Comparison of ENCODE assay signal across 2 cellular contexts in genomic region chr21:23160914-23161313, GRCh38.
TF ChIP-seq lines count a peak whose summit lies in the region.

No MANE protein-coding gene starts in this region.

TF ChIP-seq in GM23338, 12 proteins besides CTCF, POLR2A, EP300 and RAD21:
- TF ChIP-seq STAT1 (IDR thresholded peaks at IDR 0.05; ENCODE audit: unreplicated experiment) (no peak), REST (IDR thresholded peaks at IDR 0.05; ENCODE audit: unreplicated experiment) (no peak), ZNF331 (CRISPR knock-in tag; IDR thresholded peaks at IDR 0.05; ENCODE audit: low read depth) (no peak), EZH2 (IDR thresholded peaks at IDR 0.05; ENCODE audit: low read depth, unreplicated experiment) (no peak), CREB1 (CRISPR knock-in tag; IDR thresholded peaks at IDR 0.05; ENCODE audit: low read depth) (no peak), EZH2phosphoT487 (IDR thresholded peaks at IDR 0.05; ENCODE audit: unreplicated experiment) (no peak), POLR2AphosphoS5 (IDR thresholded peaks at IDR 0.05; ENCODE audit: low read depth) (no peak), ZNF114 (CRISPR knock-in tag; IDR thresholded peaks at IDR 0.05) (no peak), NANOG (IDR thresholded peaks at IDR 0.05; ENCODE audit: borderline replicate concordance) (no peak), JUNB (IDR thresholded peaks at IDR 0.05; ENCODE audit: unreplicated experiment) (no peak)
- TF ChIP-seq, protein P1, sequence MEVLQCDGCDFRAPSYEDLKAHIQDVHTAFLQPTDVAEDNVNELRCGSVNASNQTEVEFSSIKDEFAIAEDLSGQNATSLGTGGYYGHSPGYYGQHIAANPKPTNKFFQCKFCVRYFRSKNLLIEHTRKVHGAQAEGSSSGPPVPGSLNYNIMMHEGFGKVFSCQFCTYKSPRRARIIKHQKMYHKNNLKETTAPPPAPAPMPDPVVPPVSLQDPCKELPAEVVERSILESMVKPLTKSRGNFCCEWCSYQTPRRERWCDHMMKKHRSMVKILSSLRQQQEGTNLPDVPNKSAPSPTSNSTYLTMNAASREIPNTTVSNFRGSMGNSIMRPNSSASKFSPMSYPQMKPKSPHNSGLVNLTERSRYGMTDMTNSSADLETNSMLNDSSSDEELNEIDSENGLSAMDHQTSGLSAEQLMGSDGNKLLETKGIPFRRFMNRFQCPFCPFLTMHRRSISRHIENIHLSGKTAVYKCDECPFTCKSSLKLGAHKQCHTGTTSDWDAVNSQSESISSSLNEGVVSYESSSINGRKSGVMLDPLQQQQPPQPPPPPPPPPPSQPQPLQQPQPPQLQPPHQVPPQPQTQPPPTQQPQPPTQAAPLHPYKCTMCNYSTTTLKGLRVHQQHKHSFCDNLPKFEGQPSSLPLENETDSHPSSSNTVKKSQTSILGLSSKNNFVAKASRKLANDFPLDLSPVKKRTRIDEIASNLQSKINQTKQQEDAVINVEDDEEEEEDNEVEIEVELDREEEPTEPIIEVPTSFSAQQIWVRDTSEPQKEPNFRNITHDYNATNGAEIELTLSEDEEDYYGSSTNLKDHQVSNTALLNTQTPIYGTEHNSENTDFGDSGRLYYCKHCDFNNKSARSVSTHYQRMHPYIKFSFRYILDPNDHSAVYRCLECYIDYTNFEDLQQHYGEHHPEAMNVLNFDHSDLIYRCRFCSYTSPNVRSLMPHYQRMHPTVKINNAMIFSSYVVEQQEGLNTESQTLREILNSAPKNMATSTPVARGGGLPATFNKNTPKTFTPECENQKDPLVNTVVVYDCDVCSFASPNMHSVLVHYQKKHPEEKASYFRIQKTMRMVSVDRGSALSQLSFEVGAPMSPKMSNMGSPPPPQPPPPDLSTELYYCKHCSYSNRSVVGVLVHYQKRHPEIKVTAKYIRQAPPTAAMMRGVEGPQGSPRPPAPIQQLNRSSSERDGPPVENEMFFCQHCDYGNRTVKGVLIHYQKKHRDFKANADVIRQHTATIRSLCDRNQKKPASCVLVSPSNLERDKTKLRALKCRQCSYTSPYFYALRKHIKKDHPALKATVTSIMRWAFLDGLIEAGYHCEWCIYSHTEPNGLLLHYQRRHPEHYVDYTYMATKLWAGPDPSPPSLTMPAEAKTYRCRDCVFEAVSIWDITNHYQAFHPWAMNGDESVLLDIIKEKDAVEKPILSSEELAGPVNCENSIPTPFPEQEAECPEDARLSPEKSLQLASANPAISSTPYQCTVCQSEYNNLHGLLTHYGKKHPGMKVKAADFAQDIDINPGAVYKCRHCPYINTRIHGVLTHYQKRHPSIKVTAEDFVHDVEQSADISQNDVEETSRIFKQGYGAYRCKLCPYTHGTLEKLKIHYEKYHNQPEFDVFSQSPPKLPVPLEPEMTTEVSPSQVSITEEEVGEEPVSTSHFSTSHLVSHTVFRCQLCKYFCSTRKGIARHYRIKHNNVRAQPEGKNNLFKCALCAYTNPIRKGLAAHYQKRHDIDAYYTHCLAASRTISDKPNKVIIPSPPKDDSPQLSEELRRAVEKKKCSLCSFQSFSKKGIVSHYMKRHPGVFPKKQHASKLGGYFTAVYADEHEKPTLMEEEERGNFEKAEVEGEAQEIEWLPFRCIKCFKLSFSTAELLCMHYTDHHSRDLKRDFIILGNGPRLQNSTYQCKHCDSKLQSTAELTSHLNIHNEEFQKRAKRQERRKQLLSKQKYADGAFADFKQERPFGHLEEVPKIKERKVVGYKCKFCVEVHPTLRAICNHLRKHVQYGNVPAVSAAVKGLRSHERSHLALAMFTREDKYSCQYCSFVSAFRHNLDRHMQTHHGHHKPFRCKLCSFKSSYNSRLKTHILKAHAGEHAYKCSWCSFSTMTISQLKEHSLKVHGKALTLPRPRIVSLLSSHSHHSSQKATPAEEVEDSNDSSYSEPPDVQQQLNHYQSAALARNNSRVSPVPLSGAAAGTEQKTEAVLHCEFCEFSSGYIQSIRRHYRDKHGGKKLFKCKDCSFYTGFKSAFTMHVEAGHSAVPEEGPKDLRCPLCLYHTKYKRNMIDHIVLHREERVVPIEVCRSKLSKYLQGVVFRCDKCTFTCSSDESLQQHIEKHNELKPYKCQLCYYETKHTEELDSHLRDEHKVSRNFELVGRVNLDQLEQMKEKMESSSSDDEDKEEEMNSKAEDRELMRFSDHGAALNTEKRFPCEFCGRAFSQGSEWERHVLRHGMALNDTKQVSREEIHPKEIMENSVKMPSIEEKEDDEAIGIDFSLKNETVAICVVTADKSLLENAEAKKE (CRISPR knock-in tag; IDR thresholded peaks at IDR 0.05), result no peak
- TF ChIP-seq, protein P2, sequence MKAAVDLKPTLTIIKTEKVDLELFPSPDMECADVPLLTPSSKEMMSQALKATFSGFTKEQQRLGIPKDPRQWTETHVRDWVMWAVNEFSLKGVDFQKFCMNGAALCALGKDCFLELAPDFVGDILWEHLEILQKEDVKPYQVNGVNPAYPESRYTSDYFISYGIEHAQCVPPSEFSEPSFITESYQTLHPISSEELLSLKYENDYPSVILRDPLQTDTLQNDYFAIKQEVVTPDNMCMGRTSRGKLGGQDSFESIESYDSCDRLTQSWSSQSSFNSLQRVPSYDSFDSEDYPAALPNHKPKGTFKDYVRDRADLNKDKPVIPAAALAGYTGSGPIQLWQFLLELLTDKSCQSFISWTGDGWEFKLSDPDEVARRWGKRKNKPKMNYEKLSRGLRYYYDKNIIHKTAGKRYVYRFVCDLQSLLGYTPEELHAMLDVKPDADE (IDR thresholded peaks at IDR 0.05), result no peak

TF ChIP-seq in endothelial cell of umbilical vein, 7 proteins besides CTCF, POLR2A, EP300 and RAD21:
- TF ChIP-seq, protein P3, sequence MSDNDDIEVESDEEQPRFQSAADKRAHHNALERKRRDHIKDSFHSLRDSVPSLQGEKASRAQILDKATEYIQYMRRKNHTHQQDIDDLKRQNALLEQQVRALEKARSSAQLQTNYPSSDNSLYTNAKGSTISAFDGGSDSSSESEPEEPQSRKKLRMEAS (IDR thresholded peaks at IDR 0.05; ENCODE audit: insufficient read depth, insufficient read length), result no peak
- TF ChIP-seq EZH2 (IDR thresholded peaks at IDR 0.05; ENCODE audit: borderline replicate concordance, low read depth, low read length, severe bottlenecking), result no peak
- TF ChIP-seq FOS (IDR thresholded peaks at IDR 0.05; ENCODE audit: borderline replicate concordance, insufficient read depth, low read length), result no peak
- TF ChIP-seq GATA2 (IDR thresholded peaks at IDR 0.05; ENCODE audit: insufficient read depth, insufficient read length, low read depth, low read length), result no peak
- TF ChIP-seq MYC (IDR thresholded peaks at IDR 0.05; ENCODE audit: low read depth, low read length), result no peak
- no peak for TF ChIP-seq JUN (IDR thresholded peaks at IDR 0.05; ENCODE audit: borderline replicate concordance, insufficient read depth, insufficient read length, low read depth)
- TF ChIP-seq POLR2AphosphoS5 (IDR thresholded peaks at IDR 0.05; ENCODE audit: insufficient read depth, low read depth, low read length), result no peak
